Comparison of ENCODE assay signal across 8 cellular contexts in genomic region chr1:15835205-15835740, GRCh38. TPM values are rescaled to one million over a fixed set of nuclear protein-coding genes. Genes with fewer than 3 reads are reported as not detected.
DNase-seq lines count a peak whose midpoint lies in the region; ATAC-seq and TF ChIP-seq lines count a peak whose summit lies in the region.

No MANE protein-coding gene starts in this region.

- intact Hi-C loops in A673 (cut with micrococcal nuclease; ENCODE audit: unreplicated experiment) = no loop called here
- intact Hi-C loops in psoas muscle (cut with DNase I) = loop anchor here in 1 of 2 donors (1.0 kb wide), 1 partner anchor 12 kb away; the partner anchor contains the start of gene SPEN

- TF ChIP-seq CTCF in A673 (conservative IDR thresholded peaks at IDR 0.05; ENCODE audit: low read depth, low read length) = no peak
- no peak for TF ChIP-seq CTCF in foreskin keratinocyte (conservative IDR thresholded peaks at IDR 0.05)
- no peak for TF ChIP-seq CTCF in psoas muscle (IDR thresholded peaks at IDR 0.05)

- H3K9me3 ChIP-seq in A673 (ENCODE audit: low read depth, low read length, poor library complexity, severe bottlenecking) (no peaks in the 10 kb centered on the region), psoas muscle (no peaks in the 10 kb centered on the region)

- DNase-seq in A673 (ENCODE audit: low spot score) (peak; percentile 68), foreskin keratinocyte (no peak), psoas muscle (no peak), H4 (ENCODE audit: low spot score) (no peak), UCSD-AML1 (lab: John Stamatoyannopoulos, UW; ENCODE audit: unreplicated experiment) (no peak)
- DNase-seq in activated T-cell treated with anti-CD3 and anti-CD28 coated beads, Interleukin-2, amount 50 U/mL, for 4 hours = no peak

- peaks cover 27% of the 10 kb centered on the region for H3K4me1 Mint-ChIP-seq in activated T-cell treated with anti-CD3 and anti-CD28 coated beads, Interleukin-2, amount 50 U/mL, for 4 hours (ENCODE audit: low read depth)

- peak overlapping the region; percentile 93 for H3K4me3 Mint-ChIP-seq in activated T-cell treated with anti-CD3 and anti-CD28 coated beads, Interleukin-2, amount 50 U/mL, for 4 hours

- BruUV-seq in A673 (replicated peaks; lab: Mats Ljungman, UMichigan) = no TSS peak

- CTCF ChIA-PET in A673 (lab: Charles Lee) = no interaction called here

- no peaks in the 10 kb centered on the region for H3K36me3 ChIP-seq in A673 (ENCODE audit: insufficient read depth, low read length, poor library complexity, severe bottlenecking)
- H3K36me3 ChIP-seq in psoas muscle (ENCODE audit: insufficient read depth in 1 of 2, low read depth in 1 of 2) = no peaks in the 10 kb centered on the region

- POLR2A ChIA-PET in A673 (lab: Charles Lee; ENCODE audit: low non-redundant PET) = no interaction called here

- H3K4me1 ChIP-seq in A673 (ENCODE audit: insufficient read depth, low read length, poor library complexity, severe bottlenecking) (peaks cover 12% of the 10 kb centered on the region), foreskin keratinocyte (peaks cover 13% of the 10 kb centered on the region), psoas muscle (peaks cover 11% of the 10 kb centered on the region)

- H3K27me3 Mint-ChIP-seq in activated T-cell treated with anti-CD3 and anti-CD28 coated beads, Interleukin-2, amount 50 U/mL, for 4 hours (ENCODE audit: low read depth) = no peaks in the 10 kb centered on the region

- H3K27me3 ChIP-seq in A673 (replicated peaks; ENCODE audit: insufficient read depth, low read depth, low read length, poor library complexity) = no peaks in the 10 kb centered on the region
- H3K27me3 ChIP-seq in foreskin keratinocyte = no peaks in the 10 kb centered on the region
- no peaks in the 10 kb centered on the region for H3K27me3 ChIP-seq in psoas muscle (ENCODE audit: insufficient read depth in 3 of 3, low read length in 2 of 3)

- H3K9me3 Mint-ChIP-seq in activated T-cell treated with anti-CD3 and anti-CD28 coated beads, Interleukin-2, amount 50 U/mL, for 4 hours = no peaks in the 10 kb centered on the region

- ATAC-seq in GM18867 (IDR thresholded peaks at IDR 0.05; ENCODE audit: unreplicated experiment) (peak; percentile 3), HG03175 (IDR thresholded peaks at IDR 0.05; ENCODE audit: unreplicated experiment) (peak; percentile 4), foreskin keratinocyte (peak; percentile 3), psoas muscle (peak; percentile 18 to 41 (median 30))
- ATAC-seq in activated T-cell treated with anti-CD3 and anti-CD28 coated beads, Interleukin-2, amount 50 U/mL, for 4 hours = peak; percentile 16 to 23

- peak overlapping the region; percentile 61 for H3K4me3 ChIP-seq in A673 (ENCODE audit: low read depth, low read length, poor library complexity, severe bottlenecking)
- H3K4me3 ChIP-seq in psoas muscle = peak overlapping the region; percentile 92

- peaks cover 4% of the 10 kb centered on the region for H3K36me3 Mint-ChIP-seq in activated T-cell treated with anti-CD3 and anti-CD28 coated beads, Interleukin-2, amount 50 U/mL, for 4 hours (ENCODE audit: insufficient read depth)

- WGBS in psoas muscle, 3 donors = 0% methylated on average over 37 of the region's 37 CpGs

- H3K27ac ChIP-seq in A673 (ENCODE audit: low read depth, low read length, poor library complexity, severe bottlenecking) (peak overlapping the region; percentile 100), foreskin keratinocyte (peak overlapping the region; percentile 88), psoas muscle (peak overlapping the region; percentile 100)

RNA-seq across cellular contexts. Expression of gene SPEN, which starts 12.2 kb away (rescaled TPM):
- total RNA-seq in A673 (2021) (70.3 and 74.3 TPM in 2 replicates), foreskin keratinocyte (49.0 and 51.6 TPM in 2 replicates), psoas muscle (10 to 100 TPM; 38.3 to 46.5 (median 44.7) TPM)
- 10 to 100 TPM; 80.4 to 85.2 (median 82.1) TPM for total RNA-seq in activated T-cell treated with anti-CD3 and anti-CD28 coated beads, Interleukin-2, amount 50 U/mL, for 4 hours
- polyA plus RNA-seq in foreskin keratinocyte (14.1 and 16.8 TPM in 2 replicates), psoas muscle (10 to 100 TPM; 10.2 to 35.2 (median 13.0) TPM)
- total RNA-seq in H4 (2014; rRNA removed; shearing (Covaris generic)) = 8.0 and 8.3 TPM in 2 replicates

RNA-seq across cellular contexts. Expression of gene UQCRHL, which starts 27.8 kb away (rescaled TPM):
- total RNA-seq in A673 (2021) (3.1 and 4.1 TPM in 2 replicates), foreskin keratinocyte (3.2 and 5.3 TPM in 2 replicates), psoas muscle (1 to 10 TPM in 3 of 4 donors, under 1 TPM in 1; 0.97 to 2.8 (median 2.2) TPM)
- 1 to 10 TPM; 1.2 to 2.1 (median 1.7) TPM for total RNA-seq in activated T-cell treated with anti-CD3 and anti-CD28 coated beads, Interleukin-2, amount 50 U/mL, for 4 hours
- polyA plus RNA-seq in foreskin keratinocyte (5.6 and 8.7 TPM in 2 replicates), psoas muscle (1 to 10 TPM; 2.9 to 7.1 (median 4.8) TPM)
- total RNA-seq in H4 (2014; rRNA removed; shearing (Covaris generic)) = 4.9 and 6.0 TPM in 2 replicates
